1 cellular context compared by ENCODE assay signal in genomic region chr1:25728301-25728935, GRCh38.
TF ChIP-seq lines count a peak whose summit lies in the region.

No MANE protein-coding gene starts in this region.

TF ChIP-seq in liver, 16 proteins besides CTCF, POLR2A, EP300 and RAD21 (continued from another document):
- no peak for TF ChIP-seq REST (IDR thresholded peaks at IDR 0.05)
- TF ChIP-seq YY1 (IDR thresholded peaks at IDR 0.05), result no peak
- no peak for TF ChIP-seq MAX (IDR thresholded peaks at IDR 0.05)
- no peak for TF ChIP-seq NR2F2 (IDR thresholded peaks at IDR 0.05)
